Comparison of ENCODE assay signal across 8 cellular contexts in genomic region chr5:109410389-109411174, GRCh38. TPM values are rescaled to one million over a fixed set of nuclear protein-coding genes. Genes with fewer than 3 reads are reported as not detected.
DNase-seq lines count a peak whose midpoint lies in the region; ATAC-seq lines count a peak whose summit lies in the region.

No MANE protein-coding gene starts in this region.

- H3K36me3 Mint-ChIP-seq in activated CD8-positive, alpha-beta memory T cell treated with anti-CD3 and anti-CD28 coated beads, Interleukin-2, amount 10 ng/mL, durations not matched to agents 7 days and 5 days, result peaks cover 22% of the 10 kb centered on the region
- H3K36me3 Mint-ChIP-seq in stimulated activated effector memory CD8-positive, alpha-beta T cell treated with anti-CD3 and anti-CD28 coated beads, Interleukin-12 subunit alpha, Interleukin-12 subunit beta, amount 100 ng/mL, for 72 hours, result peaks cover 40% of the 10 kb centered on the region

- CTCF ChIA-PET in activated CD8-positive, alpha-beta memory T cell treated with anti-CD3 and anti-CD28 coated beads, Interleukin-2, amount 10 ng/mL, durations not matched to agents 7 days and 5 days (lab: Charles Lee), result interaction anchor here (1.5 kb wide), 1 partner anchor 683 kb away, joined by 4 read pairs; no protein-coding TSS in a partner anchor

- peak; percentile 15 for ATAC-seq in HG02970 (IDR thresholded peaks at IDR 0.05; ENCODE audit: low FRiP score, unreplicated experiment)
- peak; percentile 17 for ATAC-seq in activated CD8-positive, alpha-beta memory T cell treated with anti-CD3 and anti-CD28 coated beads, Interleukin-2, amount 10 ng/mL, durations not matched to agents 7 days and 5 days
- peak; percentile 14 for ATAC-seq in stimulated activated effector memory CD8-positive, alpha-beta T cell treated with anti-CD3 and anti-CD28 coated beads, Interleukin-12 subunit alpha, Interleukin-12 subunit beta, amount 100 ng/mL, for 72 hours

- peaks cover 8% of the 10 kb centered on the region for H3K36me3 ChIP-seq in mesodermal cell (ENCODE audit: control insufficient read depth, insufficient read depth, low read length)

- peaks cover 11% of the 10 kb centered on the region for H3K4me1 ChIP-seq in mesodermal cell (ENCODE audit: control insufficient read depth, insufficient read depth, low read length, poor library complexity, severe bottlenecking)

- peak overlapping the region; percentile 53 for H3K4me3 ChIP-seq in mesodermal cell (ENCODE audit: extremely low read depth, insufficient read depth, low read length, poor library complexity, severe bottlenecking)

- H3K9me3 Mint-ChIP-seq in activated CD8-positive, alpha-beta memory T cell treated with anti-CD3 and anti-CD28 coated beads, Interleukin-2, amount 10 ng/mL, durations not matched to agents 7 days and 5 days (ENCODE audit: low read depth), result peaks cover 5% of the 10 kb centered on the region
- peaks cover 6% of the 10 kb centered on the region for H3K9me3 Mint-ChIP-seq in stimulated activated effector memory CD8-positive, alpha-beta T cell treated with anti-CD3 and anti-CD28 coated beads, Interleukin-12 subunit alpha, Interleukin-12 subunit beta, amount 100 ng/mL, for 72 hours

- H3K27ac ChIP-seq in mesodermal cell (ENCODE audit: low read depth, low read length, severe bottlenecking), result peak overlapping the region; percentile 99

- DNase-seq in NCI-H2171 treated with DMSO at 0.1 percent for 48 hours (lab: John Stamatoyannopoulos, UW) (peak; percentile 23), NCI-H2171 (lab: John Stamatoyannopoulos, UW) (no peak), NCI-H774 (lab: John Stamatoyannopoulos, UW) (peak; percentile 60), epidermal melanocyte (ENCODE audit: insufficient read length, low spot score) (peak; percentile 30)
- DNase-seq in activated CD8-positive, alpha-beta memory T cell treated with anti-CD3 and anti-CD28 coated beads, Interleukin-2, amount 10 ng/mL, durations not matched to agents 7 days and 5 days, result peak; percentile 74
- peak in 1 of 2 donors; percentile 21 for DNase-seq in stimulated activated effector memory CD8-positive, alpha-beta T cell treated with anti-CD3 and anti-CD28 coated beads, Interleukin-12 subunit alpha, Interleukin-12 subunit beta, amount 100 ng/mL, for 72 hours (ENCODE audit: low spot score in 2 of 2)

- peak overlapping the region; percentile 99 for H3K27ac Mint-ChIP-seq in activated CD8-positive, alpha-beta memory T cell treated with anti-CD3 and anti-CD28 coated beads, Interleukin-2, amount 10 ng/mL, durations not matched to agents 7 days and 5 days
- peak overlapping the region; percentile 99 for H3K27ac Mint-ChIP-seq in stimulated activated effector memory CD8-positive, alpha-beta T cell treated with anti-CD3 and anti-CD28 coated beads, Interleukin-12 subunit alpha, Interleukin-12 subunit beta, amount 100 ng/mL, for 72 hours

- H3K27me3 Mint-ChIP-seq in activated CD8-positive, alpha-beta memory T cell treated with anti-CD3 and anti-CD28 coated beads, Interleukin-2, amount 10 ng/mL, durations not matched to agents 7 days and 5 days, result no peaks in the 10 kb centered on the region

- H3K4me1 Mint-ChIP-seq in activated CD8-positive, alpha-beta memory T cell treated with anti-CD3 and anti-CD28 coated beads, Interleukin-2, amount 10 ng/mL, durations not matched to agents 7 days and 5 days, result peaks cover 28% of the 10 kb centered on the region
- H3K4me1 Mint-ChIP-seq in stimulated activated effector memory CD8-positive, alpha-beta T cell treated with anti-CD3 and anti-CD28 coated beads, Interleukin-12 subunit alpha, Interleukin-12 subunit beta, amount 100 ng/mL, for 72 hours, result peaks cover 32% of the 10 kb centered on the region

- H3K9me3 ChIP-seq in mesodermal cell (ENCODE audit: control insufficient read depth, low read length), result peaks cover 12% of the 10 kb centered on the region

- 0 to 1% methylated on average over 18 of the region's 26 CpGs for WGBS in mesodermal cell (ENCODE audit: insufficient coverage in 2 of 2), 2 experiments

- peak overlapping the region; percentile 80 for H3K4me3 Mint-ChIP-seq in activated CD8-positive, alpha-beta memory T cell treated with anti-CD3 and anti-CD28 coated beads, Interleukin-2, amount 10 ng/mL, durations not matched to agents 7 days and 5 days
- peak overlapping the region; percentile 100 for H3K4me3 Mint-ChIP-seq in stimulated activated effector memory CD8-positive, alpha-beta T cell treated with anti-CD3 and anti-CD28 coated beads, Interleukin-12 subunit alpha, Interleukin-12 subunit beta, amount 100 ng/mL, for 72 hours

RNA-seq across cellular contexts. Expression of gene PJA2, which starts 0.8 kb away (rescaled TPM):
- 10 to 100 TPM; 49.1 to 54.2 TPM for total RNA-seq in activated CD8-positive, alpha-beta memory T cell treated with anti-CD3 and anti-CD28 coated beads, Interleukin-2, amount 10 ng/mL, durations not matched to agents 7 days and 5 days
- polyA plus RNA-seq in mesodermal cell (2013, experiment 1 of 2), result 129 TPM
- 140 TPM for polyA plus RNA-seq in mesodermal cell (2013, experiment 2 of 2)
